14 cellular contexts compared by ENCODE assay signal in the genomic region with DNA sequence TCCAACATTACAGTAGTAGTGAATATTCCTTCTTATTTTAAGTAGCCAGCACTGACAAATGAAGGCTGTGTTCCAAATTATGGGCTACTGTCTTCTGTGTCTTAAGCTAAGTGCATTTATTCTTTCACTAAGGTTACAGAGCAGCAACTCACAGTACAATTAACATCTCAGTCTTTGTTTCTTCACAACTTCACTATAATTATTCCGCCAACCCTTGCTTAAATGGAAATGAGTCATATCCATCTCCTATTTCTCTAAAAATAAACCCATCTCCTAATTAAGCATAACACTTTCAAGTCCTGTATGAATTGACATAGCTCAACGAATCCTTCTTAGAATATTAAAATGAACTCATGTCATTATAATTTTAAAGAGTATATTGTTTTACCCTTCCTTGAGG.
DNase-seq lines count a peak whose midpoint lies in the region; TF ChIP-seq lines count a peak whose summit lies in the region.
"Had no signal": no experiment of that assay in that cellular context is flagged by ENCODE, and none has a peak within 500 bp of the region (broad histone marks: within the 10 kb centered on the region; RNA-seq: fewer than 3 reads in every experiment).

No MANE protein-coding gene starts in this region.

- peak overlapping the region; percentile 81 for H3K27ac ChIP-seq in neutrophil
- H3K27ac ChIP-seq: PC-9, prostate gland had no signal

- no peaks in the 10 kb centered on the region for H3K36me3 Mint-ChIP-seq in T-helper 2 cell treated with Interferon-gamma antibody and Interleukin-4, amounts not matched to agents 5 μg/mL and 100 μg/mL, for 36 hours (ENCODE audit: low read depth)

- H3K9me3 Mint-ChIP-seq in T-helper 2 cell treated with Interferon-gamma antibody and Interleukin-4, amounts not matched to agents 5 μg/mL and 100 μg/mL, for 36 hours: no peaks in the 10 kb centered on the region

- H3K4me3 Mint-ChIP-seq in T-helper 2 cell treated with Interferon-gamma antibody and Interleukin-4, amounts not matched to agents 5 μg/mL and 100 μg/mL, for 36 hours: peak overlapping the region; percentile 55

- peaks cover 19% of the 10 kb centered on the region for H3K4me1 Mint-ChIP-seq in T-helper 2 cell treated with Interferon-gamma antibody and Interleukin-4, amounts not matched to agents 5 μg/mL and 100 μg/mL, for 36 hours (ENCODE audit: low read depth)

- H3K27me3 ChIP-seq in neutrophil: no peaks in the 10 kb centered on the region

- H3K27me3 Mint-ChIP-seq in T-helper 2 cell treated with Interferon-gamma antibody and Interleukin-4, amounts not matched to agents 5 μg/mL and 100 μg/mL, for 36 hours (ENCODE audit: low read depth): peaks cover 6% of the 10 kb centered on the region

- peaks cover 90 to 95% of the 10 kb centered on the region in 2 experiments for H3K4me1 ChIP-seq in neutrophil (ENCODE audit: control insufficient read depth in 1 of 2, insufficient read depth in 1 of 2, low read depth in 1 of 2, low read length in 1 of 2)
- H3K4me1 ChIP-seq: prostate gland had no signal

- H3K9me3 ChIP-seq in neutrophil: no peaks in the 10 kb centered on the region
- H3K9me3 ChIP-seq: prostate gland had no signal

- DNase-seq in NCI-H2081 (lab: John Stamatoyannopoulos, UW) (peak; percentile 6 to 11), NCI-H2081 treated with DMSO at 0.1 percent for 48 hours (lab: John Stamatoyannopoulos, UW) (no peak), COLO829 (ENCODE audit: low spot score) (peak; percentile 18), Ammon's horn (ENCODE audit: low spot score) (no peak), DMS53 treated with DMSO at 0.1 percent for 48 hours (lab: John Stamatoyannopoulos, UW; ENCODE audit: unreplicated experiment) (no peak), LoVo (ENCODE audit: low spot score) (no peak)
- DNase-seq in T-helper 2 cell treated with Interferon-gamma antibody and Interleukin-4, amounts not matched to agents 5 μg/mL and 100 μg/mL, for 36 hours (ENCODE audit: low spot score): no peak
- DNase-seq: activated CD4-positive, CD25-positive, alpha-beta regulatory T cell; effector CD4-positive, alpha-beta T cell; NCI-H1092; NCI-H345; PC-9 had no signal

- no peaks in the 10 kb centered on the region for H3K36me3 ChIP-seq in neutrophil
- H3K36me3 ChIP-seq: prostate gland had no signal

- no peak for TF ChIP-seq CTCF in neutrophil (IDR thresholded peaks at IDR 0.05)

- H3K4me3 ChIP-seq in neutrophil (ENCODE audit: low read depth in 1 of 2, low read length in 1 of 2): no peak overlapping the region
- H3K4me3 ChIP-seq: PC-9, prostate gland had no signal

- H3K27ac Mint-ChIP-seq in T-helper 2 cell treated with Interferon-gamma antibody and Interleukin-4, amounts not matched to agents 5 μg/mL and 100 μg/mL, for 36 hours: peak overlapping the region; percentile 53

Comparison
In these comparisons a context has a peak if more than half of its experiments do, and no peak if none do; other contexts are left out.
1. DNase-seq: peak in NCI-H2081 (2 of 2) and COLO829 (single experiment); none in NCI-H2081 treated with DMSO at 0.1 percent for 48 hours (single experiment), T-helper 2 cell treated with Interferon-gamma antibody and Interleukin-4, amounts not matched to agents 5 μg/mL and 100 μg/mL, for 36 hours (single experiment), Ammon's horn (single experiment), DMS53 treated with DMSO at 0.1 percent for 48 hours (single experiment) and LoVo (single experiment).